ENCODE assay signal across 1 cellular context in the genomic region with DNA sequence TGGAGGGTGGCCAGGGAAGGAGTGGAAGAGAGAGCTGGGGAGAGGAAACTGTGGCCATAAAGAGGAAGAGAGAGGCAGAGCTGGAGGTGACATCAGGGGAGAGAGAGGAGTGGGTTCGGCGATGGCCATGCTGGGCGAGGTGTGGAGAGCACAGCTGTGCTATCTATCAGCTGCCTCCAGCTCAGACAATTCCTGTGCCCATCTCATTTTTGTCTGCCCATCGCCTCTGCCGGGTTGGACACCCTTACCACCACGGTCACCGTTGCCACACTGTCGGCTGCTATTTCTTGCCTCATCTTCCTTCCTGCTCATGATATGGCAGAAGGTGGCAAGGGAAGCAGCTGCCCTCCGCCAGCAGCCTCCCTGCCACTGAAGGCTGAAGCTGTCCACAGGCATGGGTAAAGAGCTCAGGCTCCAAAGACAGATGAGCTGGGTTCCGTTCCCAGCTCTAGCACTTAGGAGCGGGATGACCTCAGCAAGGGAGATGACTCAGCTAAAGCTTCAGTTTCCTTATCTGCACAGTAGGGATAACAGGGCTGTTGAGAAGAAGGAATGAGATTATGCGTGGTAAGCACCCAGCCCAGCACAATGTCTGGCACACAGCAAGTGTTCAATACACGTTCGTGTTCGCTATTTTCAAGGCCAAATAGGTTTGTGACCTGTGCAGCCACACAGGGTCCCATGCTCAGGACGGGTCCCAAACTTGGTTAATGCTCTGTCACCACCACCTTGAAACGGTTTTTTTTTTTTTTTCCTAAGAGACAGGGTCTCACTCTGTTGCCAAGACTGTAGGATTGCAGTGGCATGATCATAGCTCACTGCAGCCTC.
TF ChIP-seq lines count a peak whose summit lies in the region.

No MANE protein-coding gene starts in this region.

TF ChIP-seq in K562, 482 proteins besides CTCF, POLR2A, EP300 and RAD21 (continued from another document and continues in another):
- peak; percentile 52; the same call in 1 of the 2 replicates for TF ChIP-seq ZNF311 (CRISPR knock-in tag; IDR thresholded peaks at IDR 0.05)
- no peak for TF ChIP-seq NFIX (CRISPR knock-in tag; IDR thresholded peaks at IDR 0.05; ENCODE audit: low read depth)
- TF ChIP-seq HSF4 (CRISPR knock-in tag; IDR thresholded peaks at IDR 0.05; ENCODE audit: borderline replicate concordance), result peak; percentile 84; the same call in 1 of the 2 replicates
- TF ChIP-seq, protein P1, sequence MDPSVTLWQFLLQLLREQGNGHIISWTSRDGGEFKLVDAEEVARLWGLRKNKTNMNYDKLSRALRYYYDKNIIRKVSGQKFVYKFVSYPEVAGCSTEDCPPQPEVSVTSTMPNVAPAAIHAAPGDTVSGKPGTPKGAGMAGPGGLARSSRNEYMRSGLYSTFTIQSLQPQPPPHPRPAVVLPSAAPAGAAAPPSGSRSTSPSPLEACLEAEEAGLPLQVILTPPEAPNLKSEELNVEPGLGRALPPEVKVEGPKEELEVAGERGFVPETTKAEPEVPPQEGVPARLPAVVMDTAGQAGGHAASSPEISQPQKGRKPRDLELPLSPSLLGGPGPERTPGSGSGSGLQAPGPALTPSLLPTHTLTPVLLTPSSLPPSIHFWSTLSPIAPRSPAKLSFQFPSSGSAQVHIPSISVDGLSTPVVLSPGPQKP (CRISPR knock-in tag; IDR thresholded peaks at IDR 0.05), result no peak
- TF ChIP-seq HDAC6 (IDR thresholded peaks at IDR 0.05; ENCODE audit: low read depth, low read length), result no peak
- TF ChIP-seq, protein P2, sequence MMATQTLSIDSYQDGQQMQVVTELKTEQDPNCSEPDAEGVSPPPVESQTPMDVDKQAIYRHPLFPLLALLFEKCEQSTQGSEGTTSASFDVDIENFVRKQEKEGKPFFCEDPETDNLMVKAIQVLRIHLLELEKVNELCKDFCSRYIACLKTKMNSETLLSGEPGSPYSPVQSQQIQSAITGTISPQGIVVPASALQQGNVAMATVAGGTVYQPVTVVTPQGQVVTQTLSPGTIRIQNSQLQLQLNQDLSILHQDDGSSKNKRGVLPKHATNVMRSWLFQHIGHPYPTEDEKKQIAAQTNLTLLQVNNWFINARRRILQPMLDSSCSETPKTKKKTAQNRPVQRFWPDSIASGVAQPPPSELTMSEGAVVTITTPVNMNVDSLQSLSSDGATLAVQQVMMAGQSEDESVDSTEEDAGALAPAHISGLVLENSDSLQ (IDR thresholded peaks at IDR 0.05), result peak; percentile 5; the same call in 1 of the 2 replicates
- TF ChIP-seq RHOXF2B (CRISPR knock-in tag; conservative IDR thresholded peaks at IDR 0.05), result no peak
- no peak for TF ChIP-seq ETS2 (tag; IDR thresholded peaks at IDR 0.05; ENCODE audit: borderline replicate concordance, poor library complexity, severe bottlenecking)
- TF ChIP-seq BCL6 (CRISPR knock-in tag; IDR thresholded peaks at IDR 0.05), result peak; percentile 82
- TF ChIP-seq HDGF (IDR thresholded peaks at IDR 0.05), result peak; percentile 97
- TF ChIP-seq, protein P3, sequence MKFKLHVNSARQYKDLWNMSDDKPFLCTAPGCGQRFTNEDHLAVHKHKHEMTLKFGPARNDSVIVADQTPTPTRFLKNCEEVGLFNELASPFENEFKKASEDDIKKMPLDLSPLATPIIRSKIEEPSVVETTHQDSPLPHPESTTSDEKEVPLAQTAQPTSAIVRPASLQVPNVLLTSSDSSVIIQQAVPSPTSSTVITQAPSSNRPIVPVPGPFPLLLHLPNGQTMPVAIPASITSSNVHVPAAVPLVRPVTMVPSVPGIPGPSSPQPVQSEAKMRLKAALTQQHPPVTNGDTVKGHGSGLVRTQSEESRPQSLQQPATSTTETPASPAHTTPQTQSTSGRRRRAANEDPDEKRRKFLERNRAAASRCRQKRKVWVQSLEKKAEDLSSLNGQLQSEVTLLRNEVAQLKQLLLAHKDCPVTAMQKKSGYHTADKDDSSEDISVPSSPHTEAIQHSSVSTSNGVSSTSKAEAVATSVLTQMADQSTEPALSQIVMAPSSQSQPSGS (CRISPR knock-in tag; IDR thresholded peaks at IDR 0.05), result peak; percentile 78; the same call in 1 of the 2 replicates
- TF ChIP-seq, protein P4, sequence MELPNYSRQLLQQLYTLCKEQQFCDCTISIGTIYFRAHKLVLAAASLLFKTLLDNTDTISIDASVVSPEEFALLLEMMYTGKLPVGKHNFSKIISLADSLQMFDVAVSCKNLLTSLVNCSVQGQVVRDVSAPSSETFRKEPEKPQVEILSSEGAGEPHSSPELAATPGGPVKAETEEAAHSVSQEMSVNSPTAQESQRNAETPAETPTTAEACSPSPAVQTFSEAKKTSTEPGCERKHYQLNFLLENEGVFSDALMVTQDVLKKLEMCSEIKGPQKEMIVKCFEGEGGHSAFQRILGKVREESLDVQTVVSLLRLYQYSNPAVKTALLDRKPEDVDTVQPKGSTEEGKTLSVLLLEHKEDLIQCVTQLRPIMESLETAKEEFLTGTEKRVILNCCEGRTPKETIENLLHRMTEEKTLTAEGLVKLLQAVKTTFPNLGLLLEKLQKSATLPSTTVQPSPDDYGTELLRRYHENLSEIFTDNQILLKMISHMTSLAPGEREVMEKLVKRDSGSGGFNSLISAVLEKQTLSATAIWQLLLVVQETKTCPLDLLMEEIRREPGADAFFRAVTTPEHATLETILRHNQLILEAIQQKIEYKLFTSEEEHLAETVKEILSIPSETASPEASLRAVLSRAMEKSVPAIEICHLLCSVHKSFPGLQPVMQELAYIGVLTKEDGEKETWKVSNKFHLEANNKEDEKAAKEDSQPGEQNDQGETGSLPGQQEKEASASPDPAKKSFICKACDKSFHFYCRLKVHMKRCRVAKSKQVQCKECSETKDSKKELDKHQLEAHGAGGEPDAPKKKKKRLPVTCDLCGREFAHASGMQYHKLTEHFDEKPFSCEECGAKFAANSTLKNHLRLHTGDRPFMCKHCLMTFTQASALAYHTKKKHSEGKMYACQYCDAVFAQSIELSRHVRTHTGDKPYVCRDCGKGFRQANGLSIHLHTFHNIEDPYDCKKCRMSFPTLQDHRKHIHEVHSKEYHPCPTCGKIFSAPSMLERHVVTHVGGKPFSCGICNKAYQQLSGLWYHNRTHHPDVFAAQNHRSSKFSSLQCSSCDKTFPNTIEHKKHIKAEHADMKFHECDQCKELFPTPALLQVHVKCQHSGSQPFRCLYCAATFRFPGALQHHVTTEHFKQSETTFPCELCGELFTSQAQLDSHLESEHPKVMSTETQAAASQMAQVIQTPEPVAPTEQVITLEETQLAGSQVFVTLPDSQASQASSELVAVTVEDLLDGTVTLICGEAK (IDR thresholded peaks at IDR 0.05), result 0 out of 2 replicates have a peak, but pooled peaks have one; percentile 7
- TF ChIP-seq, protein P4 (CRISPR knock-in tag; IDR thresholded peaks at IDR 0.05), result no peak
- TF ChIP-seq, protein P5, sequence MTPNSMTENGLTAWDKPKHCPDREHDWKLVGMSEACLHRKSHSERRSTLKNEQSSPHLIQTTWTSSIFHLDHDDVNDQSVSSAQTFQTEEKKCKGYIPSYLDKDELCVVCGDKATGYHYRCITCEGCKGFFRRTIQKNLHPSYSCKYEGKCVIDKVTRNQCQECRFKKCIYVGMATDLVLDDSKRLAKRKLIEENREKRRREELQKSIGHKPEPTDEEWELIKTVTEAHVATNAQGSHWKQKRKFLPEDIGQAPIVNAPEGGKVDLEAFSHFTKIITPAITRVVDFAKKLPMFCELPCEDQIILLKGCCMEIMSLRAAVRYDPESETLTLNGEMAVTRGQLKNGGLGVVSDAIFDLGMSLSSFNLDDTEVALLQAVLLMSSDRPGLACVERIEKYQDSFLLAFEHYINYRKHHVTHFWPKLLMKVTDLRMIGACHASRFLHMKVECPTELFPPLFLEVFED (CRISPR knock-in tag; conservative IDR thresholded peaks at IDR 0.05), result peak; percentile 27; the same call in 1 of the 2 replicates
- peak; percentile 52; the same call in 1 of the 2 replicates for TF ChIP-seq ZNF263 (CRISPR knock-in tag; IDR thresholded peaks at IDR 0.05; ENCODE audit: borderline replicate concordance)
- TF ChIP-seq HDAC8 (tag; IDR thresholded peaks at IDR 0.05), result peak; percentile 95
- peak; percentile 92 for TF ChIP-seq LCOR (CRISPR knock-in tag; IDR thresholded peaks at IDR 0.05)
- no peak for TF ChIP-seq PRMT5 (CRISPR knock-in tag; IDR thresholded peaks at IDR 0.05)
- no peak for TF ChIP-seq ZC3H8 (IDR thresholded peaks at IDR 0.05)
- TF ChIP-seq, protein P6, sequence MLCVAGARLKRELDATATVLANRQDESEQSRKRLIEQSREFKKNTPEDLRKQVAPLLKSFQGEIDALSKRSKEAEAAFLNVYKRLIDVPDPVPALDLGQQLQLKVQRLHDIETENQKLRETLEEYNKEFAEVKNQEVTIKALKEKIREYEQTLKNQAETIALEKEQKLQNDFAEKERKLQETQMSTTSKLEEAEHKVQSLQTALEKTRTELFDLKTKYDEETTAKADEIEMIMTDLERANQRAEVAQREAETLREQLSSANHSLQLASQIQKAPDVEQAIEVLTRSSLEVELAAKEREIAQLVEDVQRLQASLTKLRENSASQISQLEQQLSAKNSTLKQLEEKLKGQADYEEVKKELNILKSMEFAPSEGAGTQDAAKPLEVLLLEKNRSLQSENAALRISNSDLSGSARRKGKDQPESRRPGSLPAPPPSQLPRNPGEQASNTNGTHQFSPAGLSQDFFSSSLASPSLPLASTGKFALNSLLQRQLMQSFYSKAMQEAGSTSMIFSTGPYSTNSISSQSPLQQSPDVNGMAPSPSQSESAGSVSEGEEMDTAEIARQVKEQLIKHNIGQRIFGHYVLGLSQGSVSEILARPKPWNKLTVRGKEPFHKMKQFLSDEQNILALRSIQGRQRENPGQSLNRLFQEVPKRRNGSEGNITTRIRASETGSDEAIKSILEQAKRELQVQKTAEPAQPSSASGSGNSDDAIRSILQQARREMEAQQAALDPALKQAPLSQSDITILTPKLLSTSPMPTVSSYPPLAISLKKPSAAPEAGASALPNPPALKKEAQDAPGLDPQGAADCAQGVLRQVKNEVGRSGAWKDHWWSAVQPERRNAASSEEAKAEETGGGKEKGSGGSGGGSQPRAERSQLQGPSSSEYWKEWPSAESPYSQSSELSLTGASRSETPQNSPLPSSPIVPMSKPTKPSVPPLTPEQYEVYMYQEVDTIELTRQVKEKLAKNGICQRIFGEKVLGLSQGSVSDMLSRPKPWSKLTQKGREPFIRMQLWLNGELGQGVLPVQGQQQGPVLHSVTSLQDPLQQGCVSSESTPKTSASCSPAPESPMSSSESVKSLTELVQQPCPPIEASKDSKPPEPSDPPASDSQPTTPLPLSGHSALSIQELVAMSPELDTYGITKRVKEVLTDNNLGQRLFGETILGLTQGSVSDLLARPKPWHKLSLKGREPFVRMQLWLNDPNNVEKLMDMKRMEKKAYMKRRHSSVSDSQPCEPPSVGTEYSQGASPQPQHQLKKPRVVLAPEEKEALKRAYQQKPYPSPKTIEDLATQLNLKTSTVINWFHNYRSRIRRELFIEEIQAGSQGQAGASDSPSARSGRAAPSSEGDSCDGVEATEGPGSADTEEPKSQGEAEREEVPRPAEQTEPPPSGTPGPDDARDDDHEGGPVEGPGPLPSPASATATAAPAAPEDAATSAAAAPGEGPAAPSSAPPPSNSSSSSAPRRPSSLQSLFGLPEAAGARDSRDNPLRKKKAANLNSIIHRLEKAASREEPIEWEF (CRISPR knock-in tag; IDR thresholded peaks at IDR 0.05), result peak; percentile 32; the same call in 1 of the 2 replicates
- TF ChIP-seq, protein P7, sequence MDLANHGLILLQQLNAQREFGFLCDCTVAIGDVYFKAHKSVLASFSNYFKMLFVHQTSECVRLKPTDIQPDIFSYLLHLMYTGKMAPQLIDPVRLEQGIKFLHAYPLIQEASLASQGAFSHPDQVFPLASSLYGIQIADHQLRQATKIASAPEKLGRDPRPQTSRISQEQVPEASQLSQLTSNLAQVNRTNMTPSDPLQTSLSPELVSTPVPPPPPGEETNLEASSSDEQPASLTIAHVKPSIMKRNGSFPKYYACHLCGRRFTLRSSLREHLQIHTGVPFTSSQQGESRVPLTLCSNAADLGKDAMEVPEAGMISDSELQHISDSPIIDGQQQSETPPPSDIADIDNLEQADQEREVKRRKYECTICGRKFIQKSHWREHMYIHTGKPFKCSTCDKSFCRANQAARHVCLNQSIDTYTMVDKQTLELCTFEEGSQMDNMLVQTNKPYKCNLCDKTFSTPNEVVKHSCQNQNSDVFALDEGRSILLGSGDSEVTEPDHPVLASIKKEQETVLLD (IDR thresholded peaks at IDR 0.05), result peak; percentile 79; the same call in 1 of the 2 replicates
- TF ChIP-seq HNRNPH1 (optimal IDR thresholded peaks at IDR 0.05; ENCODE audit: low read depth, low read length), result no peak
- TF ChIP-seq, protein P8, sequence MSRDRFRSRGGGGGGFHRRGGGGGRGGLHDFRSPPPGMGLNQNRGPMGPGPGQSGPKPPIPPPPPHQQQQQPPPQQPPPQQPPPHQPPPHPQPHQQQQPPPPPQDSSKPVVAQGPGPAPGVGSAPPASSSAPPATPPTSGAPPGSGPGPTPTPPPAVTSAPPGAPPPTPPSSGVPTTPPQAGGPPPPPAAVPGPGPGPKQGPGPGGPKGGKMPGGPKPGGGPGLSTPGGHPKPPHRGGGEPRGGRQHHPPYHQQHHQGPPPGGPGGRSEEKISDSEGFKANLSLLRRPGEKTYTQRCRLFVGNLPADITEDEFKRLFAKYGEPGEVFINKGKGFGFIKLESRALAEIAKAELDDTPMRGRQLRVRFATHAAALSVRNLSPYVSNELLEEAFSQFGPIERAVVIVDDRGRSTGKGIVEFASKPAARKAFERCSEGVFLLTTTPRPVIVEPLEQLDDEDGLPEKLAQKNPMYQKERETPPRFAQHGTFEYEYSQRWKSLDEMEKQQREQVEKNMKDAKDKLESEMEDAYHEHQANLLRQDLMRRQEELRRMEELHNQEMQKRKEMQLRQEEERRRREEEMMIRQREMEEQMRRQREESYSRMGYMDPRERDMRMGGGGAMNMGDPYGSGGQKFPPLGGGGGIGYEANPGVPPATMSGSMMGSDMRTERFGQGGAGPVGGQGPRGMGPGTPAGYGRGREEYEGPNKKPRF (IDR thresholded peaks at IDR 0.05; ENCODE audit: low read depth, low read length), result no peak
